8 cellular contexts compared by ENCODE assay signal in genomic region chr12:125090437-125090836, GRCh38.
"Had no signal": no experiment of that assay in that cellular context is flagged by ENCODE, and none has a peak within 500 bp of the region (broad histone marks: within the 10 kb centered on the region; RNA-seq: fewer than 3 reads in every experiment).

No MANE protein-coding gene starts in this region.

- H2AFZ ChIP-seq: GM23248 had no signal

- H3K9ac ChIP-seq: GM23248, KMS-11 had no signal

- FAIRE-seq: HTR-8/SVneo had no signal

- H3K27ac ChIP-seq: GM23248, KMS-11 had no signal

- H3K9me3 ChIP-seq: HAP-1 had no signal

- H3K4me3 ChIP-seq: GM23248, HAP-1 had no signal

- DNase-seq: GM23248, GOT3, H7, KBM-7 had no signal

- ATAC-seq: HCT116 had no signal

- H3K4me2 ChIP-seq: KMS-11 had no signal

- H3K4me1 ChIP-seq: HAP-1 had no signal
